15 cellular contexts compared by ENCODE assay signal in genomic region chr19:13002970-13003540, GRCh38. TPM values are rescaled to one million over a fixed set of nuclear protein-coding genes. Genes with fewer than 3 reads are reported as not detected.
A peak's percentile ranks its signal among the peaks of the same experiment; 100 is the strongest.
DNase-seq lines count a peak whose midpoint lies in the region; ATAC-seq, FAIRE-seq and TF ChIP-seq lines count a peak whose summit lies in the region.
"Had no signal": no experiment of that assay in that cellular context is flagged by ENCODE, and none has a peak within 500 bp of the region (broad histone marks: within the 10 kb centered on the region; RNA-seq: fewer than 3 reads in every experiment).

No MANE protein-coding gene starts in this region.

- H3K79me2 ChIP-seq in HepG2 (ENCODE audit: insufficient read depth, low read length) = peaks cover 44% of the 10 kb centered on the region

- H3K9me3 ChIP-seq in HepG2 (ENCODE audit: low read length) (no peaks in the 10 kb centered on the region), right lobe of liver (no peaks in the 10 kb centered on the region), esophagus muscularis mucosa (no peaks in the 10 kb centered on the region), aorta (ENCODE audit: control insufficient read depth, low read length) (no peaks in the 10 kb centered on the region)
- H3K9me3 ChIP-seq: HAP-1 had no signal

- H3K27ac ChIP-seq in HepG2 (ENCODE audit: extremely low read length, insufficient read depth, low read length) (no peak overlapping the region), right lobe of liver (no peak overlapping the region), esophagus muscularis mucosa (replicated peaks in 1 of 4) (peak overlapping the region; percentile 88 to 98 (median 97)), rectal smooth muscle tissue (ENCODE audit: low read depth, low read length) (peak overlapping the region; percentile 95), aorta (ENCODE audit: low read depth in 1 of 2, low read length in 2 of 2) (peak overlapping the region; percentile 50 to 87)
- H3K27ac ChIP-seq: KMS-11 had no signal

- intact Hi-C loops in HepG2 (cut with micrococcal nuclease; ENCODE audit: unreplicated experiment) = no loop called here
- intact Hi-C loops in right lobe of liver (cut with DNase I) = no loop called here
- intact Hi-C loops in esophagus muscularis mucosa (cut with DNase I) = no loop called here
- intact Hi-C loops in aorta (cut with DNase I) = no loop called here

- H3K4me2 ChIP-seq in HepG2 (ENCODE audit: low read depth, low read length) = no peak overlapping the region
- H3K4me2 ChIP-seq: KMS-11 had no signal

- H3K4me3 ChIP-seq in HepG2 (replicated peaks in 1 of 3; ENCODE audit: insufficient read depth in 1 of 3, low read depth in 2 of 3, low read length in 3 of 3) = no peak overlapping the region
- no peak overlapping the region for H3K4me3 ChIP-seq in right lobe of liver
- peak overlapping the region; percentile 46 to 61 (median 58) for H3K4me3 ChIP-seq in esophagus muscularis mucosa
- peak overlapping the region; percentile 46 for H3K4me3 ChIP-seq in rectal smooth muscle tissue (ENCODE audit: low read length)
- peak overlapping the region in 1 of 2 donors; percentile 9 for H3K4me3 ChIP-seq in aorta (ENCODE audit: low read length in 2 of 2)
- H3K4me3 ChIP-seq: HAP-1 had no signal

- TF ChIP-seq EP300 in HepG2 (IDR thresholded peaks at IDR 0.05; ENCODE audit: low read depth in 2 of 2, low read length in 2 of 2) (no peak), HepG2 (CRISPR knock-in tag; IDR thresholded peaks at IDR 0.05; ENCODE audit: borderline replicate concordance) (no peak), esophagus muscularis mucosa (IDR thresholded peaks at IDR 0.05) (no peak)

- no peak for TF ChIP-seq CTCF in HepG2 (CRISPR knock-in tag; IDR thresholded peaks at IDR 0.05)
- no peak for TF ChIP-seq CTCF in right lobe of liver (IDR thresholded peaks at IDR 0.05)
- no peak for TF ChIP-seq CTCF in esophagus muscularis mucosa (IDR thresholded peaks at IDR 0.05)

- no TSS peak for BruUV-seq in HepG2 (replicated peaks; lab: Mats Ljungman, UMichigan)

- DNase-seq in HepG2 (ENCODE audit: low spot score) = no peak
- DNase-seq in right lobe of liver = no peak
- no peak for DNase-seq in esophagus muscularis mucosa (ENCODE audit: extremely low spot score)
- DNase-seq in aorta = no peak
- DNase-seq in NCI-H1105 (lab: John Stamatoyannopoulos, UW) = no peak
- no peak for DNase-seq in NCI-H187 treated with DMSO at 0.1 percent for 48 hours (lab: John Stamatoyannopoulos, UW)
- DNase-seq: foreskin melanocyte; kidney; NCI-H1694; NCI-H524; stimulated activated CD4-positive, alpha-beta T cell treated with anti-CD3 and anti-CD28 coated beads, Interleukin-4, amount 100 ng/mL, for 1 hour had no signal

- CTCF ChIA-PET in HepG2 (lab: Yijun Ruan, JAX; ENCODE audit: low intra/inter-chr PET ratio, low total read pairs) = no interaction called here

- peaks cover 13% of the 10 kb centered on the region for H3K4me1 ChIP-seq in HepG2 (ENCODE audit: insufficient read depth, low read length)
- peaks cover 0 to 33% (median 5%) of the 10 kb centered on the region in 4 donors for H3K4me1 ChIP-seq in right lobe of liver
- H3K4me1 ChIP-seq in esophagus muscularis mucosa = peaks cover 76 to 100% (median 99%) of the 10 kb centered on the region in 4 donors
- H3K4me1 ChIP-seq in rectal smooth muscle tissue (ENCODE audit: control insufficient read depth, insufficient read depth, low read length) = peaks cover 65% of the 10 kb centered on the region
- H3K4me1 ChIP-seq in aorta (ENCODE audit: control insufficient read depth in 1 of 2, insufficient read depth in 2 of 2, low read length in 2 of 2) = peaks cover 0 to 3% of the 10 kb centered on the region in 2 donors
- H3K4me1 ChIP-seq: HAP-1 had no signal

- no peak for TF ChIP-seq RAD21 in HepG2 (CRISPR knock-in tag; IDR thresholded peaks at IDR 0.05)

- TF ChIP-seq POLR2A in HepG2 (IDR thresholded peaks at IDR 0.05; ENCODE audit: insufficient read depth in 1 of 2, low read depth in 2 of 2, low read length in 2 of 2) (no peak), right lobe of liver (IDR thresholded peaks at IDR 0.05) (no peak), esophagus muscularis mucosa (IDR thresholded peaks at IDR 0.05; ENCODE audit: low read depth) (no peak)

- no peak for ATAC-seq in HepG2
- no peak for ATAC-seq in right lobe of liver
- no peak for ATAC-seq in aorta (ENCODE audit: low FRiP score)
- no peak for ATAC-seq in GM18520 (IDR thresholded peaks at IDR 0.05; ENCODE audit: unreplicated experiment)

- H3K36me3 ChIP-seq in HepG2 (replicated peaks in 1 of 2; ENCODE audit: control insufficient read depth in 1 of 2, insufficient read depth in 2 of 2, low read length in 2 of 2) (peaks cover 6 to 10% of the 10 kb centered on the region in 2 experiments; a peak in 4 of 5 replicates), right lobe of liver (no peaks in the 10 kb centered on the region), esophagus muscularis mucosa (peaks cover 0 to 14% (median 10%) of the 10 kb centered on the region in 4 donors), rectal smooth muscle tissue (ENCODE audit: control insufficient read depth, insufficient read depth, low read length) (peaks cover 10% of the 10 kb centered on the region), aorta (ENCODE audit: control insufficient read depth in 1 of 2, insufficient read depth in 2 of 2, low read length in 1 of 2) (no peaks in the 10 kb centered on the region)

- no peak overlapping the region for H3K9ac ChIP-seq in HepG2 (ENCODE audit: insufficient read depth, low read depth, low read length)
- H3K9ac ChIP-seq in rectal smooth muscle tissue (ENCODE audit: low read length) = peak overlapping the region; percentile 17
- H3K9ac ChIP-seq: KMS-11 had no signal

- H2AFZ ChIP-seq in HepG2 (ENCODE audit: low read length) = no peak overlapping the region

- H3K27me3 ChIP-seq in HepG2 (ENCODE audit: control insufficient read depth in 1 of 2, insufficient read depth in 2 of 2, low read length in 2 of 2) (no peaks in the 10 kb centered on the region; a peak in 1 of 5 replicates), right lobe of liver (no peaks in the 10 kb centered on the region), esophagus muscularis mucosa (no peaks in the 10 kb centered on the region), rectal smooth muscle tissue (ENCODE audit: control insufficient read depth, insufficient read depth, low read length) (peaks cover 3% of the 10 kb centered on the region), aorta (ENCODE audit: control insufficient read depth in 1 of 2, insufficient read depth in 2 of 2, low read length in 1 of 2) (no peaks in the 10 kb centered on the region)

- POLR2A ChIA-PET in HepG2 (lab: Yijun Ruan, JAX) = no interaction called here

- in situ Hi-C loops in HepG2 (cut with HindIII; ENCODE audit: extremely low pct_ligation_motif_present, low pct_unique_long_range_greater_than_20kb) = no loop called here

- WGBS in HepG2 (ENCODE audit: low lambda C conversion rate) = 95% methylated on average over 11 of the region's 21 CpGs
- 100% methylated on average over 2 of the region's 21 CpGs for WGBS in right lobe of liver (ENCODE audit: insufficient coverage, low coverage, low lambda C conversion rate, missing lambda C conversion rate)
- 52% methylated on average over 17 of the region's 21 CpGs for WGBS in esophagus muscularis mucosa
- WGBS in aorta, 2 donors = 22 to 23% methylated on average over 21 of the region's 21 CpGs

- FAIRE-seq in HepG2 (lab: Jason Lieb, UNC) = no peak
- FAIRE-seq: kidney had no signal

- 0 out of 2 replicates have a peak, but pooled peaks cover 4% of the 10 kb centered on the region for H4K20me1 ChIP-seq in HepG2 (ENCODE audit: insufficient read depth, low read length)

RNA-seq across cellular contexts. Expression of gene NFIX, which starts 7.8 kb away (rescaled TPM):
- total RNA-seq in HepG2 (2016; rRNA removed; fragmentation: Illumina TruSeq; extraction: Trizol) (5.4 and 5.6 TPM in 2 replicates), right lobe of liver (10 to 100 TPM; 20.3 to 40.0 (median 26.7) TPM), esophagus muscularis mucosa (100 to 1,000 TPM in 1 of 4 donors, 10 to 100 TPM in 3; 56.0 to 154 (median 79.4) TPM), aorta (100 to 1,000 TPM; 184 to 327 TPM)
- total RNA-seq in HepG2 (2016; cell fraction: cytosol; rRNA removed; fragmentation: Illumina TruSeq; extraction: Trizol; ENCODE audit: low read depth) = 16.3 and 20.2 TPM in 2 replicates
- total RNA-seq in HepG2 (2016; cell fraction: insoluble cytoplasmic fraction; rRNA removed; fragmentation: Illumina TruSeq; extraction: Trizol) = 4.6 and 4.7 TPM in 2 replicates
- total RNA-seq in HepG2 (2016; cell fraction: membrane; rRNA removed; fragmentation: Illumina TruSeq; extraction: Trizol) = 6.7 and 9.2 TPM in 2 replicates
- total RNA-seq in HepG2 (2016; cell fraction: nucleus; rRNA removed; fragmentation: Illumina TruSeq; extraction: Trizol) = 4.9 and 6.0 TPM in 2 replicates
- polyA plus RNA-seq in HepG2 (2011; rRNA removed) (3.0 and 3.4 TPM in 2 replicates), aorta (10 to 100 TPM; 45.5 to 49.8 TPM)
- 1.4 and 1.6 TPM in 2 replicates for polyA plus RNA-seq in HepG2 (2011; cell fraction: cytosol; rRNA removed)
- polyA plus RNA-seq in HepG2 (2011; cell fraction: nucleus; rRNA removed) = 11.0 and 14.0 TPM in 2 replicates
- 9.0 and 12.2 TPM in 2 replicates for polyA plus RNA-seq in HepG2 (2012)
- 0.70 and 0.93 TPM in 2 replicates for polyA plus RNA-seq in HepG2 (2016; cell fraction: cytosol; fragmentation: Illumina TruSeq; extraction: Trizol; ENCODE audit: low read depth)
- 8.8 and 11.9 TPM in 2 replicates for polyA plus RNA-seq in HepG2 (2016; cell fraction: insoluble cytoplasmic fraction; fragmentation: Illumina TruSeq; extraction: Trizol; ENCODE audit: low read depth)
- 3.1 and 4.9 TPM in 2 replicates for polyA plus RNA-seq in HepG2 (2016; cell fraction: membrane; fragmentation: Illumina TruSeq; extraction: Trizol; ENCODE audit: low read depth)
- polyA plus RNA-seq in HepG2 (2016; cell fraction: nucleus; fragmentation: Illumina TruSeq; extraction: Trizol; ENCODE audit: insufficient read depth, low read depth) = 14.6 and 14.7 TPM in 2 replicates
- 0.82 and 6.2 TPM in 2 replicates for polyA minus RNA-seq in HepG2 (2011; rRNA and poly(A)+ RNA removed; ENCODE audit: low replicate concordance)
- polyA minus RNA-seq in HepG2 (2011; cell fraction: cytosol; rRNA and poly(A)+ RNA removed) = 5.0 and 6.2 TPM in 2 replicates
- 6.8 and 7.7 TPM in 2 replicates for polyA minus RNA-seq in HepG2 (2011; cell fraction: nucleus; rRNA and poly(A)+ RNA removed)

RNA-seq across cellular contexts. Expression of gene DAND5, which starts 33.7 kb away (rescaled TPM):
- total RNA-seq in HepG2 (2016; rRNA removed; fragmentation: Illumina TruSeq; extraction: Trizol) = not detected in 2 replicates
- total RNA-seq in HepG2 (2016; cell fraction: cytosol; rRNA removed; fragmentation: Illumina TruSeq; extraction: Trizol; ENCODE audit: low read depth) = not detected in 2 replicates
- total RNA-seq in HepG2 (2016; cell fraction: insoluble cytoplasmic fraction; rRNA removed; fragmentation: Illumina TruSeq; extraction: Trizol) = not detected in 2 replicates
- not detected in 2 replicates for total RNA-seq in HepG2 (2016; cell fraction: membrane; rRNA removed; fragmentation: Illumina TruSeq; extraction: Trizol)
- not detected in 2 replicates for total RNA-seq in HepG2 (2016; cell fraction: nucleus; rRNA removed; fragmentation: Illumina TruSeq; extraction: Trizol)
- polyA plus RNA-seq in HepG2 (2011; rRNA removed) = 0.04 TPM in 1 of 2 replicates, not detected in the other
- polyA plus RNA-seq in HepG2 (2011; cell fraction: cytosol; rRNA removed) = 0.03 and 0.04 TPM in 2 replicates
- polyA plus RNA-seq in HepG2 (2011; cell fraction: nucleus; rRNA removed) = 0.10 and 0.13 TPM in 2 replicates
- not detected in 2 replicates for polyA plus RNA-seq in HepG2 (2012)
- not detected in 2 replicates for polyA plus RNA-seq in HepG2 (2016; cell fraction: cytosol; fragmentation: Illumina TruSeq; extraction: Trizol; ENCODE audit: low read depth)
- polyA plus RNA-seq in HepG2 (2016; cell fraction: insoluble cytoplasmic fraction; fragmentation: Illumina TruSeq; extraction: Trizol; ENCODE audit: low read depth) = not detected in 2 replicates
- not detected in 2 replicates for polyA plus RNA-seq in HepG2 (2016; cell fraction: membrane; fragmentation: Illumina TruSeq; extraction: Trizol; ENCODE audit: low read depth)
- polyA plus RNA-seq in HepG2 (2016; cell fraction: nucleus; fragmentation: Illumina TruSeq; extraction: Trizol; ENCODE audit: insufficient read depth, low read depth) = not detected in 2 replicates
- polyA minus RNA-seq in HepG2 (2011; rRNA and poly(A)+ RNA removed; ENCODE audit: low replicate concordance) = 0.40 TPM in 1 of 2 replicates, not detected in the other
- not detected in 2 replicates for polyA minus RNA-seq in HepG2 (2011; cell fraction: cytosol; rRNA and poly(A)+ RNA removed)
- polyA minus RNA-seq in HepG2 (2011; cell fraction: nucleus; rRNA and poly(A)+ RNA removed) = not detected in 2 replicates
- total RNA-seq in right lobe of liver = not detected
- total RNA-seq in esophagus muscularis mucosa = under 1 TPM in 3 of 4 donors, not detected in 1; 0.19 to 0.83 (median 0.29) TPM
- not detected for total RNA-seq in aorta
- polyA plus RNA-seq in aorta = under 1 TPM in 1 of 2 donors, not detected in 1; 0.13 TPM
- total RNA-seq: kidney had no signal

RNA-seq across cellular contexts. Expression of gene GADD45GIP1, which starts 46.0 kb away (rescaled TPM):
- total RNA-seq in HepG2 (2016; rRNA removed; fragmentation: Illumina TruSeq; extraction: Trizol) = 24.6 and 37.4 TPM in 2 replicates
- 14.3 and 14.8 TPM in 2 replicates for total RNA-seq in HepG2 (2016; cell fraction: cytosol; rRNA removed; fragmentation: Illumina TruSeq; extraction: Trizol; ENCODE audit: low read depth)
- 25.1 and 41.7 TPM in 2 replicates for total RNA-seq in HepG2 (2016; cell fraction: insoluble cytoplasmic fraction; rRNA removed; fragmentation: Illumina TruSeq; extraction: Trizol)
- 14.2 and 15.7 TPM in 2 replicates for total RNA-seq in HepG2 (2016; cell fraction: membrane; rRNA removed; fragmentation: Illumina TruSeq; extraction: Trizol)
- 8.8 and 9.5 TPM in 2 replicates for total RNA-seq in HepG2 (2016; cell fraction: nucleus; rRNA removed; fragmentation: Illumina TruSeq; extraction: Trizol)
- 30.7 and 31.9 TPM in 2 replicates for polyA plus RNA-seq in HepG2 (2011; rRNA removed)
- polyA plus RNA-seq in HepG2 (2011; cell fraction: cytosol; rRNA removed) = 33.0 and 52.1 TPM in 2 replicates
- 13.9 and 14.0 TPM in 2 replicates for polyA plus RNA-seq in HepG2 (2011; cell fraction: nucleus; rRNA removed)
- polyA plus RNA-seq in HepG2 (2012) = 19.0 and 20.6 TPM in 2 replicates
- polyA plus RNA-seq in HepG2 (2016; cell fraction: cytosol; fragmentation: Illumina TruSeq; extraction: Trizol; ENCODE audit: low read depth) = 24.7 and 26.7 TPM in 2 replicates
- polyA plus RNA-seq in HepG2 (2016; cell fraction: insoluble cytoplasmic fraction; fragmentation: Illumina TruSeq; extraction: Trizol; ENCODE audit: low read depth) = 71.6 and 84.3 TPM in 2 replicates
- polyA plus RNA-seq in HepG2 (2016; cell fraction: membrane; fragmentation: Illumina TruSeq; extraction: Trizol; ENCODE audit: low read depth) = 20.1 and 21.0 TPM in 2 replicates
- 27.9 and 29.2 TPM in 2 replicates for polyA plus RNA-seq in HepG2 (2016; cell fraction: nucleus; fragmentation: Illumina TruSeq; extraction: Trizol; ENCODE audit: insufficient read depth, low read depth)
- 6.2 and 12.6 TPM in 2 replicates for polyA minus RNA-seq in HepG2 (2011; rRNA and poly(A)+ RNA removed; ENCODE audit: low replicate concordance)
- 9.9 and 11.7 TPM in 2 replicates for polyA minus RNA-seq in HepG2 (2011; cell fraction: cytosol; rRNA and poly(A)+ RNA removed)
- 3.2 and 3.7 TPM in 2 replicates for polyA minus RNA-seq in HepG2 (2011; cell fraction: nucleus; rRNA and poly(A)+ RNA removed)
- total RNA-seq in right lobe of liver = 10 to 100 TPM in 3 of 6 experiments, 1 to 10 TPM in 3; 7.7 to 29.3 (median 10.0) TPM
- total RNA-seq in esophagus muscularis mucosa = 10 to 100 TPM; 33.0 to 60.1 (median 49.3) TPM
- 10 to 100 TPM; 15.3 to 15.7 TPM for total RNA-seq in aorta
- 10 to 100 TPM; 30.9 to 40.6 TPM for polyA plus RNA-seq in aorta

RNA-seq across cellular contexts. Expression of gene RAD23A, which starts 57.4 kb away (rescaled TPM):
- total RNA-seq in HepG2 (2016; rRNA removed; fragmentation: Illumina TruSeq; extraction: Trizol) = 34.6 and 42.5 TPM in 2 replicates
- total RNA-seq in HepG2 (2016; cell fraction: cytosol; rRNA removed; fragmentation: Illumina TruSeq; extraction: Trizol; ENCODE audit: low read depth) = 64.7 and 77.4 TPM in 2 replicates
- total RNA-seq in HepG2 (2016; cell fraction: insoluble cytoplasmic fraction; rRNA removed; fragmentation: Illumina TruSeq; extraction: Trizol) = 29.6 and 43.3 TPM in 2 replicates
- 95.2 and 117 TPM in 2 replicates for total RNA-seq in HepG2 (2016; cell fraction: membrane; rRNA removed; fragmentation: Illumina TruSeq; extraction: Trizol)
- total RNA-seq in HepG2 (2016; cell fraction: nucleus; rRNA removed; fragmentation: Illumina TruSeq; extraction: Trizol) = 27.5 and 30.5 TPM in 2 replicates
- polyA plus RNA-seq in HepG2 (2011; rRNA removed) = 50.3 and 54.2 TPM in 2 replicates
- polyA plus RNA-seq in HepG2 (2011; cell fraction: cytosol; rRNA removed) = 51.8 and 73.5 TPM in 2 replicates
- 80.8 and 87.8 TPM in 2 replicates for polyA plus RNA-seq in HepG2 (2011; cell fraction: nucleus; rRNA removed)
- 95.7 and 105 TPM in 2 replicates for polyA plus RNA-seq in HepG2 (2012)
- polyA plus RNA-seq in HepG2 (2016; cell fraction: cytosol; fragmentation: Illumina TruSeq; extraction: Trizol; ENCODE audit: low read depth) = 137 and 157 TPM in 2 replicates
- 55.9 and 73.5 TPM in 2 replicates for polyA plus RNA-seq in HepG2 (2016; cell fraction: insoluble cytoplasmic fraction; fragmentation: Illumina TruSeq; extraction: Trizol; ENCODE audit: low read depth)
- 175 and 195 TPM in 2 replicates for polyA plus RNA-seq in HepG2 (2016; cell fraction: membrane; fragmentation: Illumina TruSeq; extraction: Trizol; ENCODE audit: low read depth)
- polyA plus RNA-seq in HepG2 (2016; cell fraction: nucleus; fragmentation: Illumina TruSeq; extraction: Trizol; ENCODE audit: insufficient read depth, low read depth) = 90.3 and 97.5 TPM in 2 replicates
- polyA minus RNA-seq in HepG2 (2011; rRNA and poly(A)+ RNA removed; ENCODE audit: low replicate concordance) = 54.6 and 102 TPM in 2 replicates
- 52.5 and 54.0 TPM in 2 replicates for polyA minus RNA-seq in HepG2 (2011; cell fraction: cytosol; rRNA and poly(A)+ RNA removed)
- polyA minus RNA-seq in HepG2 (2011; cell fraction: nucleus; rRNA and poly(A)+ RNA removed) = 20.0 and 27.4 TPM in 2 replicates
- 10 to 100 TPM; 37.8 to 69.0 (median 52.9) TPM for total RNA-seq in right lobe of liver
- 100 to 1,000 TPM; 138 to 218 (median 181) TPM for total RNA-seq in esophagus muscularis mucosa
- 100 to 1,000 TPM in 1 of 2 donors, 10 to 100 TPM in 1; 80.7 to 106 TPM for total RNA-seq in aorta
- polyA plus RNA-seq in aorta = 100 to 1,000 TPM in 1 of 2 donors, 10 to 100 TPM in 1; 72.4 to 154 TPM

Comparison
In these comparisons a context has a peak if more than half of its experiments do, and no peak if none do; other contexts are left out.
1. H3K27ac ChIP-seq: peak in esophagus muscularis mucosa (4 of 4), rectal smooth muscle tissue (single experiment) and aorta (2 of 2); none in HepG2 (single experiment) and right lobe of liver (0 of 3).
2. H3K4me3 ChIP-seq: peak in esophagus muscularis mucosa (4 of 4) and rectal smooth muscle tissue (single experiment); none in HepG2 (0 of 3) and right lobe of liver (0 of 3).